Comparison of ENCODE assay signal across 11 cellular contexts in the genomic region with DNA sequence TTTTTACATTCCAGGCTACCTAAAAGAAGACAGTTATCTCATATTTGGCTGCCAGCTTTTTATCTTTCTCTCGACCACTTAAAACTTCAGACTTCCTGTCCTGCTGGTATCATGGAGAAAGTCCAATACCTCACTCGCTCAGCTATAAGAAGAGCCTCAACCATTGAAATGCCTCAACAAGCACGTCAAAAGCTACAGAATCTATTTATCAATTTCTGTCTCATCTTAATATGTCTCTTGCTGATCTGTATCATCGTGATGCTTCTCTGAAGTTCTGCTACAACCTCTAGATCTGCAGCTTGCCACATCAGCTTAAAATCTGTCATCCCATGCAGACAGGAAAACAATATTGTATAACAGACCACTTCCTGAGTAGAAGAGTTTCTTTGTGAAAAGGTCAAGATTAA. TPM values are rescaled to one million over a fixed set of nuclear protein-coding genes. Genes with fewer than 3 reads are reported as not detected.
A peak's percentile ranks its signal among the peaks of the same experiment; 100 is the strongest.
DNase-seq lines count a peak whose midpoint lies in the region; ATAC-seq, FAIRE-seq and TF ChIP-seq lines count a peak whose summit lies in the region.
"Had no signal": no experiment of that assay in that cellular context is flagged by ENCODE, and none has a peak within 500 bp of the region (broad histone marks: within the 10 kb centered on the region; RNA-seq: fewer than 3 reads in every experiment).

No MANE protein-coding gene starts in this region.

- peaks cover 0 to 2% (median 0%) of the 10 kb centered on the region in 5 donors for H3K9me3 Mint-ChIP-seq in CD8-positive, alpha-beta memory T cell

- H3K4me3 Mint-ChIP-seq in CD8-positive, alpha-beta memory T cell, result peak overlapping the region; percentile 41 to 82 (median 78)

- H3K79me2 ChIP-seq in endothelial cell of umbilical vein (ENCODE audit: control insufficient read depth, insufficient read depth, low read length), result peaks cover 2% of the 10 kb centered on the region

- FAIRE-seq in endothelial cell of umbilical vein (lab: Jason Lieb, UNC), result peak; percentile 58

- H3K9ac ChIP-seq in endothelial cell of umbilical vein (replicated peaks; ENCODE audit: extremely low read depth, insufficient read depth, low read length), result no peak overlapping the region

- peak overlapping the region; percentile 33 for H3K4me2 ChIP-seq in endothelial cell of umbilical vein (ENCODE audit: insufficient read depth, low read length)

- peaks cover 26% of the 10 kb centered on the region for H3K4me1 ChIP-seq in CD8-positive, alpha-beta memory T cell (ENCODE audit: insufficient read depth, low read length)
- peaks cover 11% of the 10 kb centered on the region for H3K4me1 ChIP-seq in endothelial cell of umbilical vein (ENCODE audit: control insufficient read depth, extremely low read depth, insufficient read depth, low read length)

- H3K27ac Mint-ChIP-seq in CD8-positive, alpha-beta memory T cell, result peak overlapping the region; percentile 89 to 99 (median 94)

- no peak for TF ChIP-seq POLR2A in endothelial cell of umbilical vein (IDR thresholded peaks at IDR 0.05; ENCODE audit: low read depth, low read length)

- no peaks in the 10 kb centered on the region for H4K20me1 ChIP-seq in endothelial cell of umbilical vein (replicated peaks; ENCODE audit: control insufficient read depth, extremely low read depth, insufficient read depth, low read length)

- ATAC-seq in GM21381 (IDR thresholded peaks at IDR 0.05; ENCODE audit: unreplicated experiment), result peak; percentile 53

- BruUV-seq in endothelial cell of umbilical vein (replicated peaks; lab: Mats Ljungman, UMichigan), result no TSS peak

- DNase-seq in CD8-positive, alpha-beta memory T cell, result peak in 3 of 5 donors; percentile 49 to 76 (median 58)
- DNase-seq in Kasumi-1 (lab: John Stamatoyannopoulos, UW), result peak; percentile 65 to 84
- DNase-seq in endothelial cell of umbilical vein (ENCODE audit: low read depth, low spot score), result peak; percentile 59
- DNase-seq in putamen (ENCODE audit: low spot score), result no peak
- DNase-seq in RPMI8226, result no peak
- DNase-seq in SK-N-DZ (ENCODE audit: low spot score), result no peak
- no peak for DNase-seq in COR-L47 (lab: John Stamatoyannopoulos, UW)
- DNase-seq: left cardiac atrium, Right ventricle myocardium superior had no signal

- no peaks in the 10 kb centered on the region for H3K27me3 Mint-ChIP-seq in CD8-positive, alpha-beta memory T cell

- no peak for TF ChIP-seq CTCF in endothelial cell of umbilical vein (IDR thresholded peaks at IDR 0.05; ENCODE audit: extremely low read depth in 1 of 2, insufficient read depth in 1 of 2, low read depth in 1 of 2, low read length in 2 of 2)

- H3K36me3 ChIP-seq in CD8-positive, alpha-beta memory T cell (ENCODE audit: insufficient read depth, low read length), result no peaks in the 10 kb centered on the region
- no peaks in the 10 kb centered on the region for H3K36me3 ChIP-seq in endothelial cell of umbilical vein (ENCODE audit: control insufficient read depth in 2 of 2, extremely low read depth in 1 of 2, insufficient read depth in 2 of 2, low read length in 2 of 2)

- peak overlapping the region; percentile 25 for H3K27ac ChIP-seq in CD8-positive, alpha-beta memory T cell (ENCODE audit: low read depth, low read length)
- H3K27ac ChIP-seq in endothelial cell of umbilical vein (ENCODE audit: insufficient read depth, low read depth, low read length), result no peak overlapping the region
- H3K27ac ChIP-seq: HL-60 had no signal

- peak overlapping the region; percentile 8 for H3K4me3 ChIP-seq in CD8-positive, alpha-beta memory T cell (ENCODE audit: low read length)
- H3K4me3 ChIP-seq in endothelial cell of umbilical vein (replicated peaks in 1 of 3; ENCODE audit: insufficient read depth in 1 of 3, low read depth in 1 of 3, low read length in 3 of 3), result no peak overlapping the region

- H2AFZ ChIP-seq in endothelial cell of umbilical vein (ENCODE audit: low read depth, low read length), result no peak overlapping the region

- no peaks in the 10 kb centered on the region for H3K27me3 ChIP-seq in CD8-positive, alpha-beta memory T cell (ENCODE audit: insufficient read depth, low read length, poor library complexity, severe bottlenecking)
- no peaks in the 10 kb centered on the region for H3K27me3 ChIP-seq in endothelial cell of umbilical vein (ENCODE audit: control insufficient read depth in 2 of 2, insufficient read depth in 2 of 2, low read length in 2 of 2)

- H3K9me3 ChIP-seq in CD8-positive, alpha-beta memory T cell (ENCODE audit: low read length), result no peaks in the 10 kb centered on the region
- no peaks in the 10 kb centered on the region for H3K9me3 ChIP-seq in endothelial cell of umbilical vein (replicated peaks; ENCODE audit: control insufficient read depth, insufficient read depth, low read length)

- CTCF ChIA-PET in CD8-positive, alpha-beta memory T cell (lab: Charles Lee), result interaction anchor here (0.9 to 1.0 kb wide), 2 partner anchors 241 to 276 kb away, joined by 3 to 5 read pairs; no protein-coding TSS in a partner anchor
- CTCF ChIA-PET in endothelial cell of umbilical vein (lab: Charles Lee), result interaction anchor here (0.9 to 2.2 kb wide), 5 partner anchors 11 to 274 kb away, joined by 3 to 11 read pairs (median 4); a partner anchor contains a TSS

- dilution Hi-C loops in endothelial cell of umbilical vein (cut with MboI; ENCODE audit: extremely low pct_ligation_motif_present, low sequenced_read_pairs), result no loop called here

- H3K4me1 Mint-ChIP-seq in CD8-positive, alpha-beta memory T cell, result peaks cover 36 to 54% (median 47%) of the 10 kb centered on the region in 3 donors

- H3K36me3 Mint-ChIP-seq in CD8-positive, alpha-beta memory T cell, result peaks cover 7 to 24% (median 10%) of the 10 kb centered on the region in 3 donors

- POLR2A ChIA-PET in CD8-positive, alpha-beta memory T cell (lab: Charles Lee), result interaction anchor here (0.6 to 3.0 kb wide), 7 partner anchors 23 to 338 kb away, joined by 3 to 16 read pairs (median 6); a partner anchor contains a TSS
- POLR2A ChIA-PET in endothelial cell of umbilical vein (lab: Charles Lee), result no interaction called here

- intact Hi-C loops in endothelial cell of umbilical vein (cut with micrococcal nuclease), result no loop called here

- no peaks in the 10 kb centered on the region for H3K9me1 ChIP-seq in endothelial cell of umbilical vein (replicated peaks; ENCODE audit: control insufficient read depth, extremely low read depth, insufficient read depth, low read length)

TF ChIP-seq in endothelial cell of umbilical vein, 7 proteins besides CTCF, POLR2A, EP300 and RAD21:
- TF ChIP-seq EZH2 (IDR thresholded peaks at IDR 0.05; ENCODE audit: borderline replicate concordance, low read depth, low read length, severe bottlenecking) (no peak), MYC (IDR thresholded peaks at IDR 0.05; ENCODE audit: low read depth, low read length) (no peak)

RNA-seq across cellular contexts. Expression of a gene that starts 10.7 kb away (rescaled TPM):
- total RNA-seq in CD8-positive, alpha-beta memory T cell, result not detected
- 0.49 TPM for polyA plus RNA-seq in CD8-positive, alpha-beta memory T cell
- not detected in 2 replicates for total RNA-seq in endothelial cell of umbilical vein
- not detected in 2 replicates for polyA plus RNA-seq in endothelial cell of umbilical vein
- not detected in 2 replicates for polyA plus RNA-seq in endothelial cell of umbilical vein (2011; cell fraction: cytosol; rRNA removed)
- not detected in 2 replicates for polyA plus RNA-seq in endothelial cell of umbilical vein (2011; cell fraction: nucleus; rRNA removed)
- not detected in 2 replicates for polyA plus RNA-seq in endothelial cell of umbilical vein (2012)
- not detected in 2 replicates for polyA minus RNA-seq in endothelial cell of umbilical vein
- polyA minus RNA-seq in endothelial cell of umbilical vein (2011; cell fraction: cytosol; rRNA and poly(A)+ RNA removed), result not detected
- 0.19 TPM in 1 of 2 replicates, not detected in the other for polyA minus RNA-seq in endothelial cell of umbilical vein (2011; cell fraction: nucleus; rRNA and poly(A)+ RNA removed)
- not detected in 2 replicates for polyA plus RNA-seq in SK-N-DZ (2014; cell fraction: cytosol; rRNA removed)
- not detected in 2 replicates for polyA plus RNA-seq in SK-N-DZ (2014; cell fraction: nucleus; rRNA removed)

Comparison
In these comparisons a context has a peak if more than half of its experiments do, and no peak if none do; other contexts are left out.
1. DNase-seq: peak in CD8-positive, alpha-beta memory T cell (3 of 5), Kasumi-1 (2 of 2) and endothelial cell of umbilical vein (single experiment); none in putamen (single experiment), RPMI8226 (single experiment), SK-N-DZ (single experiment) and COR-L47 (single experiment).